ENCODE assay signal across 1 cellular context in genomic region chr19:5618591-5618990, GRCh38.
TF ChIP-seq lines count a peak whose summit lies in the region.

No MANE protein-coding gene starts in this region.

TF ChIP-seq in IMR-90, 13 proteins besides CTCF, POLR2A, EP300 and RAD21:
- TF ChIP-seq BHLHE40 (IDR thresholded peaks at IDR 0.05; ENCODE audit: low read depth, low read length) (no peak), NFE2L2 (IDR thresholded peaks at IDR 0.05; ENCODE audit: low read depth, low read length) (no peak), RFX5 (IDR thresholded peaks at IDR 0.05; ENCODE audit: low read depth, low read length) (no peak), MAFK (IDR thresholded peaks at IDR 0.05; ENCODE audit: low read depth, low read length) (no peak), SMC3 (IDR thresholded peaks at IDR 0.05; ENCODE audit: low read depth, low read length) (no peak), MAZ (IDR thresholded peaks at IDR 0.05; ENCODE audit: borderline replicate concordance, low read depth, low read length) (no peak), CHD1 (IDR thresholded peaks at IDR 0.05; ENCODE audit: low read depth, low read length) (no peak), USF2 (IDR thresholded peaks at IDR 0.05; ENCODE audit: low read depth, low read length) (no peak)
